Comparison of ENCODE assay signal across 9 cellular contexts in genomic region chr7:69739182-69739581, GRCh38.
DNase-seq lines count a peak whose midpoint lies in the region; ATAC-seq, FAIRE-seq and TF ChIP-seq lines count a peak whose summit lies in the region.
"Had no signal": no experiment of that assay in that cellular context is flagged by ENCODE, and none has a peak within 500 bp of the region (broad histone marks: within the 10 kb centered on the region; RNA-seq: fewer than 3 reads in every experiment).

No MANE protein-coding gene starts in this region.

- TF ChIP-seq CTCF in SK-N-SH (IDR thresholded peaks at IDR 0.05) (no peak), HepG2 (CRISPR knock-in tag; IDR thresholded peaks at IDR 0.05) (no peak)

- ATAC-seq in SK-N-SH treated with all-trans-retinoic acid at 6 μM for 48 hours (no peak), HG02588 (IDR thresholded peaks at IDR 0.05; ENCODE audit: unreplicated experiment) (peak; percentile 71), HepG2 (no peak)

- H4K20me1 ChIP-seq in SK-N-SH (ENCODE audit: insufficient read depth) (peaks cover 64% of the 10 kb centered on the region), HepG2 (ENCODE audit: insufficient read depth, low read length) (no peaks in the 10 kb centered on the region)

- no peaks in the 10 kb centered on the region for H3K27me3 ChIP-seq in SK-N-SH (ENCODE audit: insufficient read depth)
- no peaks in the 10 kb centered on the region for H3K27me3 ChIP-seq in HepG2 (ENCODE audit: control insufficient read depth in 1 of 2, insufficient read depth in 2 of 2, low read length in 2 of 2)

- H2AFZ ChIP-seq in SK-N-SH (ENCODE audit: low read depth) (no peak overlapping the region), HepG2 (ENCODE audit: low read length) (no peak overlapping the region)

- in situ Hi-C loops in HepG2 (cut with HindIII; ENCODE audit: extremely low pct_ligation_motif_present, low pct_unique_long_range_greater_than_20kb): no loop called here

- DNase-seq in SK-N-SH: no peak
- DNase-seq in NCI-H69 (lab: John Stamatoyannopoulos, UW): peak; percentile 88
- DNase-seq in stimulated activated CD4-positive, alpha-beta T cell treated with anti-CD3 and anti-CD28 coated beads, Interleukin-2, amount 100 ng/mL, for 24 hours: peak; percentile 25 to 26
- DNase-seq in glomerular visceral epithelial cell (ENCODE audit: extremely low spot score): no peak
- no peak for DNase-seq in H54 (ENCODE audit: insufficient read length, low spot score)
- no peak for DNase-seq in HepG2 (ENCODE audit: low spot score)
- DNase-seq: KG1 had no signal

- H3K4me1 ChIP-seq in SK-N-SH (ENCODE audit: control insufficient read depth in 1 of 2, insufficient read depth in 2 of 2, low read depth in 1 of 2, low read length in 1 of 2) (peaks cover 25 to 48% of the 10 kb centered on the region in 2 experiments; a peak in 3 of 4 replicates), HepG2 (ENCODE audit: insufficient read depth, low read length) (no peaks in the 10 kb centered on the region)

- H3K36me3 ChIP-seq in SK-N-SH (replicated peaks in 1 of 2; ENCODE audit: control insufficient read depth in 1 of 2, insufficient read depth in 2 of 2, low read length in 1 of 2) (no peaks in the 10 kb centered on the region), HepG2 (replicated peaks in 1 of 2; ENCODE audit: control insufficient read depth in 1 of 2, insufficient read depth in 2 of 2, low read length in 2 of 2) (no peaks in the 10 kb centered on the region)

- 89% methylated on average over 1 of the region's 1 CpG for WGBS in SK-N-SH (ENCODE audit: low lambda C conversion rate)
- 93% methylated on average over 1 of the region's 1 CpG for WGBS in HepG2 (ENCODE audit: low lambda C conversion rate)

- H3K9me3 ChIP-seq in SK-N-SH (no peaks in the 10 kb centered on the region), HepG2 (ENCODE audit: low read length) (no peaks in the 10 kb centered on the region)

- POLR2A ChIA-PET in SK-N-SH (lab: Yijun Ruan, JAX) (interaction anchor here (1.2 kb wide), 1 partner anchor 139 kb away, joined by 3 read pairs; no protein-coding TSS in a partner anchor), HepG2 (lab: Yijun Ruan, JAX) (no interaction called here)

- no peak overlapping the region for H3K4me3 ChIP-seq in SK-N-SH (ENCODE audit: low read depth in 2 of 2, low read length in 1 of 2)
- H3K4me3 ChIP-seq in HepG2 (replicated peaks in 1 of 3; ENCODE audit: insufficient read depth in 1 of 3, low read depth in 2 of 3, low read length in 3 of 3): no peak overlapping the region

- no peaks in the 10 kb centered on the region for H3K9me2 ChIP-seq in SK-N-SH

- H3K9ac ChIP-seq in SK-N-SH: no peak overlapping the region
- no peak overlapping the region for H3K9ac ChIP-seq in HepG2 (ENCODE audit: insufficient read depth, low read depth, low read length)

- H3K4me2 ChIP-seq in SK-N-SH (no peak overlapping the region; the same call in 1 of the 2 replicates), HepG2 (ENCODE audit: low read depth, low read length) (no peak overlapping the region)

- peaks cover 3% of the 10 kb centered on the region for H3F3A ChIP-seq in SK-N-SH (replicated peaks; ENCODE audit: insufficient read depth)

- FAIRE-seq in H54 (lab: Jason Lieb, UNC) (no peak), HepG2 (lab: Jason Lieb, UNC) (no peak)

- no peak for TF ChIP-seq POLR2A in H54 (IDR thresholded peaks at IDR 0.05; ENCODE audit: low read depth, low read length)
- TF ChIP-seq POLR2A in HepG2 (IDR thresholded peaks at IDR 0.05; ENCODE audit: insufficient read depth in 1 of 2, low read depth in 2 of 2, low read length in 2 of 2): no peak

- no peak for TF ChIP-seq RAD21 in SK-N-SH (IDR thresholded peaks at IDR 0.05; ENCODE audit: low read length)
- no peak for TF ChIP-seq RAD21 in HepG2 (CRISPR knock-in tag; IDR thresholded peaks at IDR 0.05)

- H3K27ac ChIP-seq in SK-N-SH (ENCODE audit: low read depth in 2 of 2, low read length in 1 of 2) (peak overlapping the region in 1 of 2 experiments; percentile 89; a peak in 2 of 4 replicates), HepG2 (ENCODE audit: extremely low read length, insufficient read depth, low read length) (no peak overlapping the region)

- no TSS peak for BruUV-seq in HepG2 (replicated peaks; lab: Mats Ljungman, UMichigan)

- H3K79me2 ChIP-seq in SK-N-SH (ENCODE audit: insufficient read depth) (peaks cover 15% of the 10 kb centered on the region), HepG2 (ENCODE audit: insufficient read depth, low read length) (no peaks in the 10 kb centered on the region)

- intact Hi-C loops in HepG2 (cut with micrococcal nuclease; ENCODE audit: unreplicated experiment): no loop called here

- CTCF ChIA-PET in SK-N-SH (lab: Yijun Ruan, JAX) (interaction anchor here (0.6 to 2.0 kb wide), 4 partner anchors 23 to 1589 kb away, joined by 3 to 5 read pairs (median 4); no protein-coding TSS in a partner anchor), HepG2 (lab: Yijun Ruan, JAX; ENCODE audit: low intra/inter-chr PET ratio, low total read pairs) (no interaction called here)

- TF ChIP-seq EP300 in SK-N-SH (IDR thresholded peaks at IDR 0.05; ENCODE audit: borderline replicate concordance in 1 of 2, low read depth in 1 of 2, low read length in 1 of 2) (no peak), HepG2 (IDR thresholded peaks at IDR 0.05; ENCODE audit: low read depth in 2 of 2, low read length in 2 of 2) (no peak), HepG2 (CRISPR knock-in tag; IDR thresholded peaks at IDR 0.05; ENCODE audit: borderline replicate concordance) (no peak)

TF ChIP-seq in SK-N-SH, 30 proteins besides CTCF, POLR2A, EP300 and RAD21 (continues in another document):
- TF ChIP-seq NFIC (IDR thresholded peaks at IDR 0.05; ENCODE audit: borderline replicate concordance): no peak
- TF ChIP-seq, protein P1, sequence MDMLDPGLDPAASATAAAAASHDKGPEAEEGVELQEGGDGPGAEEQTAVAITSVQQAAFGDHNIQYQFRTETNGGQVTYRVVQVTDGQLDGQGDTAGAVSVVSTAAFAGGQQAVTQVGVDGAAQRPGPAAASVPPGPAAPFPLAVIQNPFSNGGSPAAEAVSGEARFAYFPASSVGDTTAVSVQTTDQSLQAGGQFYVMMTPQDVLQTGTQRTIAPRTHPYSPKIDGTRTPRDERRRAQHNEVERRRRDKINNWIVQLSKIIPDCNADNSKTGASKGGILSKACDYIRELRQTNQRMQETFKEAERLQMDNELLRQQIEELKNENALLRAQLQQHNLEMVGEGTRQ (IDR thresholded peaks at IDR 0.05; ENCODE audit: borderline replicate concordance, low read depth, low read length): no peak
- no peak for TF ChIP-seq FOXJ3 (CRISPR knock-in tag; IDR thresholded peaks at IDR 0.05)
- peak; percentile 30; the same call in 1 of the 2 replicates for TF ChIP-seq FOSL2 (IDR thresholded peaks at IDR 0.05; ENCODE audit: borderline replicate concordance, low read depth)
- peak; percentile 62 for TF ChIP-seq TCF12 (IDR thresholded peaks at IDR 0.05)
- TF ChIP-seq SIN3A (IDR thresholded peaks at IDR 0.05; ENCODE audit: borderline replicate concordance, low read depth, low read length): no peak

TF ChIP-seq in SK-N-SH treated with all-trans-retinoic acid at 6 μM for 48 hours, 23 proteins besides CTCF, POLR2A, EP300 and RAD21:
- TF ChIP-seq, protein P2, sequence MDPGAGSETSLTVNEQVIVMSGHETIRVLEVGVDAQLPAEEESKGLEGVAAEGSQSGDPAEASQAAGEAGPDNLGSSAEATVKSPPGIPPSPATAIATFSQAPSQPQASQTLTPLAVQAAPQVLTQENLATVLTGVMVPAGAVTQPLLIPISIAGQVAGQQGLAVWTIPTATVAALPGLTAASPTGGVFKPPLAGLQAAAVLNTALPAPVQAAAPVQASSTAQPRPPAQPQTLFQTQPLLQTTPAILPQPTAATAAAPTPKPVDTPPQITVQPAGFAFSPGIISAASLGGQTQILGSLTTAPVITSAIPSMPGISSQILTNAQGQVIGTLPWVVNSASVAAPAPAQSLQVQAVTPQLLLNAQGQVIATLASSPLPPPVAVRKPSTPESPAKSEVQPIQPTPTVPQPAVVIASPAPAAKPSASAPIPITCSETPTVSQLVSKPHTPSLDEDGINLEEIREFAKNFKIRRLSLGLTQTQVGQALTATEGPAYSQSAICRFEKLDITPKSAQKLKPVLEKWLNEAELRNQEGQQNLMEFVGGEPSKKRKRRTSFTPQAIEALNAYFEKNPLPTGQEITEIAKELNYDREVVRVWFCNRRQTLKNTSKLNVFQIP (CRISPR knock-in tag; IDR thresholded peaks at IDR 0.05; ENCODE audit: borderline replicate concordance, low read depth): no peak
- TF ChIP-seq ZNF70 (CRISPR knock-in tag; IDR thresholded peaks at IDR 0.05) (no peak), OSR1 (CRISPR knock-in tag; IDR thresholded peaks at IDR 0.05) (no peak), ARNTL (CRISPR knock-in tag; IDR thresholded peaks at IDR 0.05; ENCODE audit: borderline replicate concordance, low read depth) (no peak), ZNF565 (CRISPR knock-in tag; conservative IDR thresholded peaks at IDR 0.05; ENCODE audit: low read depth) (no peak)

TF ChIP-seq in HepG2, 621 proteins besides CTCF, POLR2A, EP300 and RAD21 (continues in another document):
- no peak for TF ChIP-seq NCOR1 (IDR thresholded peaks at IDR 0.05; ENCODE audit: borderline replicate concordance, low read length)
- TF ChIP-seq, protein P3, sequence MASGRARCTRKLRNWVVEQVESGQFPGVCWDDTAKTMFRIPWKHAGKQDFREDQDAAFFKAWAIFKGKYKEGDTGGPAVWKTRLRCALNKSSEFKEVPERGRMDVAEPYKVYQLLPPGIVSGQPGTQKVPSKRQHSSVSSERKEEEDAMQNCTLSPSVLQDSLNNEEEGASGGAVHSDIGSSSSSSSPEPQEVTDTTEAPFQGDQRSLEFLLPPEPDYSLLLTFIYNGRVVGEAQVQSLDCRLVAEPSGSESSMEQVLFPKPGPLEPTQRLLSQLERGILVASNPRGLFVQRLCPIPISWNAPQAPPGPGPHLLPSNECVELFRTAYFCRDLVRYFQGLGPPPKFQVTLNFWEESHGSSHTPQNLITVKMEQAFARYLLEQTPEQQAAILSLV (CRISPR knock-in tag; IDR thresholded peaks at IDR 0.05; ENCODE audit: borderline replicate concordance): no peak
- no peak for TF ChIP-seq SATB2 (CRISPR knock-in tag; IDR thresholded peaks at IDR 0.05)
- TF ChIP-seq ZFP82 (CRISPR knock-in tag; IDR thresholded peaks at IDR 0.05; ENCODE audit: borderline replicate concordance): no peak
- TF ChIP-seq, protein P4, sequence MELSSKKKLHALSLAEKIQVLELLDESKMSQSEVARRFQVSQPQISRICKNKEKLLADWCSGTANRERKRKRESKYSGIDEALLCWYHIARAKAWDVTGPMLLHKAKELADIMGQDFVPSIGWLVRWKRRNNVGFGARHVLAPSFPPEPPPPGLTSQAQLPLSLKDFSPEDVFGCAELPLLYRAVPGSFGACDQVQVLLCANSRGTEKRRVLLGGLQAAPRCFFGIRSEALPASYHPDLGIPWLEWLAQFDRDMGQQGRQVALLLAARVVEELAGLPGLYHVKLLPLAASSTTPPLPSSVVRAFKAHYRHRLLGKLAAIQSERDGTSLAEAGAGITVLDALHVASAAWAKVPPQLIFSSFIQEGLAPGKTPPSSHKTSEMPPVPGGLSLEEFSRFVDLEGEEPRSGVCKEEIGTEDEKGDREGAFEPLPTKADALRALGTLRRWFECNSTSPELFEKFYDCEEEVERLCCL (CRISPR knock-in tag; IDR thresholded peaks at IDR 0.05; ENCODE audit: borderline replicate concordance): no peak
- TF ChIP-seq SALL2 (CRISPR knock-in tag; IDR thresholded peaks at IDR 0.05): no peak
- no peak for TF ChIP-seq SMARCE1 (IDR thresholded peaks at IDR 0.05; ENCODE audit: borderline replicate concordance)

Comparison
In these comparisons a context has a peak if more than half of its experiments do, and no peak if none do; other contexts are left out.
1. DNase-seq: peak in NCI-H69 (single experiment) and stimulated activated CD4-positive, alpha-beta T cell treated with anti-CD3 and anti-CD28 coated beads, Interleukin-2, amount 100 ng/mL, for 24 hours (2 of 2); none in SK-N-SH (single experiment), glomerular visceral epithelial cell (single experiment), H54 (single experiment) and HepG2 (single experiment).
2. Of the 25 proteins assayed by ChIP-seq in both HepG2 and SK-N-SH: peak only in HepG2: none; only in SK-N-SH: FOSL2 and TCF12; in both: none; in neither: 23.